In the genomic region with DNA sequence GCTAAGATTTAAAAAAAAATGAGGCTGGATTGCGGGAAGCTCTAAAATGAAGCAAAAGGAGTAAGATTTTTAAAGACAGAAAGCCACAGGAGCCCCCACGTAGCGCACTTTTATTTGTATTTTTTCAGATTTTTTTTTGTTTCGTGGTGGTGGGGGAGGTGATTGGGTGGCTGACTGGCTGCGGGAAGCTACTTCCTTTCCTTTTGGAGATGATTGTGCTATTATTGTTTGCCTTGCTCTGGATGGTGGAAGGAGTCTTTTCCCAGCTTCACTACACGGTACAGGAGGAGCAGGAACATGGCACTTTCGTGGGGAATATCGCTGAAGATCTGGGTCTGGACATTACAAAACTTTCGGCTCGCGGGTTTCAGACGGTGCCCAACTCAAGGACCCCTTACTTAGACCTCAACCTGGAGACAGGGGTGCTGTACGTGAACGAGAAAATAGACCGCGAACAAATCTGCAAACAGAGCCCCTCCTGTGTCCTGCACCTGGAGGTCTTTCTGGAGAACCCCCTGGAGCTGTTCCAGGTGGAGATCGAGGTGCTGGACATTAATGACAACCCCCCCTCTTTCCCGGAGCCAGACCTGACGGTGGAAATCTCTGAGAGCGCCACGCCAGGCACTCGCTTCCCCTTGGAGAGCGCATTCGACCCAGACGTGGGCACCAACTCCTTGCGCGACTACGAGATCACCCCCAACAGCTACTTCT, we compare ENCODE assay signal across 9 cellular contexts. TPM values are rescaled to one million over a fixed set of nuclear protein-coding genes. Genes with fewer than 3 reads are reported as not detected.
DNase-seq lines count a peak whose midpoint lies in the region; ATAC-seq and TF ChIP-seq lines count a peak whose summit lies in the region.
"Had no signal": no experiment of that assay in that cellular context is flagged by ENCODE, and none has a peak within 500 bp of the region (broad histone marks: within the 10 kb centered on the region; RNA-seq: fewer than 3 reads in every experiment).

No MANE protein-coding gene starts in this region.

- H3K27ac ChIP-seq in esophagus muscularis mucosa (replicated peaks in 1 of 4) (no peak overlapping the region), parathyroid adenoma (no peak overlapping the region)

- no peaks in the 10 kb centered on the region for H3K9me3 Mint-ChIP-seq in HFFc6

- no peak for ATAC-seq in GM19395 (IDR thresholded peaks at IDR 0.05; ENCODE audit: unreplicated experiment)

- H2AFZ ChIP-seq in parathyroid adenoma = no peak overlapping the region

- H3K4me3 Mint-ChIP-seq in HFFc6 = peak overlapping the region; percentile 95

- H3K4me2 ChIP-seq in parathyroid adenoma (ENCODE audit: low read length) = peak overlapping the region; percentile 69

- H3K36me3 Mint-ChIP-seq in HFFc6 (ENCODE audit: low read depth) = peaks cover 5% of the 10 kb centered on the region; the same call in 1 of the 2 replicates

- no peaks in the 10 kb centered on the region for H3K79me2 ChIP-seq in parathyroid adenoma

- intact Hi-C loops in esophagus muscularis mucosa (cut with DNase I) = no loop called here

- TF ChIP-seq CTCF in HFFc6 (IDR thresholded peaks at IDR 0.05) = no peak
- no peak for TF ChIP-seq CTCF in esophagus muscularis mucosa (IDR thresholded peaks at IDR 0.05)
- TF ChIP-seq CTCF in parathyroid adenoma (IDR thresholded peaks at IDR 0.05) = no peak

- H3K27me3 ChIP-seq in esophagus muscularis mucosa (peaks cover 6 to 61% (median 28%) of the 10 kb centered on the region in 4 donors), parathyroid adenoma (ENCODE audit: control insufficient read depth, insufficient read depth, low read length) (peaks cover 14% of the 10 kb centered on the region)

- 2% methylated on average over 15 of the region's 28 CpGs for WGBS in esophagus muscularis mucosa

- peaks cover 15% of the 10 kb centered on the region for H3K27me3 Mint-ChIP-seq in HFFc6 (ENCODE audit: insufficient read depth)

- H3K9me3 ChIP-seq in esophagus muscularis mucosa = no peaks in the 10 kb centered on the region
- H3K9me3 ChIP-seq in parathyroid adenoma (ENCODE audit: control insufficient read depth, low read length) = no peaks in the 10 kb centered on the region

- peak overlapping the region; percentile 51 to 62 (median 56) for H3K4me3 ChIP-seq in esophagus muscularis mucosa
- no peak overlapping the region for H3K4me3 ChIP-seq in parathyroid adenoma (ENCODE audit: low read depth, low read length)

- DNase-seq in AG20443 (ENCODE audit: low spot score) (peak; percentile 6), HFFc6 (peak; percentile 38), esophagus muscularis mucosa (ENCODE audit: extremely low spot score) (no peak), NCI-H1436 (lab: John Stamatoyannopoulos, UW) (no peak), cerebellum (ENCODE audit: low spot score) (no peak), mesenteric fat pad (ENCODE audit: low spot score) (no peak)
- DNase-seq: NCI-H146 had no signal

- H3K27ac Mint-ChIP-seq in HFFc6 = peak overlapping the region; percentile 73; the same call in 1 of the 2 replicates

- no peak for TF ChIP-seq POLR2A in esophagus muscularis mucosa (IDR thresholded peaks at IDR 0.05; ENCODE audit: low read depth)

- peaks cover 62 to 75% (median 73%) of the 10 kb centered on the region in 4 donors for H3K4me1 ChIP-seq in esophagus muscularis mucosa
- H3K4me1 ChIP-seq in parathyroid adenoma = no peaks in the 10 kb centered on the region

- no peak for TF ChIP-seq EP300 in esophagus muscularis mucosa (IDR thresholded peaks at IDR 0.05)

- H3K9ac ChIP-seq in parathyroid adenoma = no peak overlapping the region

- no peaks in the 10 kb centered on the region for H3K36me3 ChIP-seq in esophagus muscularis mucosa
- H3K36me3 ChIP-seq in parathyroid adenoma (ENCODE audit: control insufficient read depth, insufficient read depth, low read length) = no peaks in the 10 kb centered on the region

- H3K4me1 Mint-ChIP-seq in HFFc6 (ENCODE audit: low read depth) = peaks cover 50% of the 10 kb centered on the region

RNA-seq across cellular contexts. Expression of a gene that starts 1.0 kb away (rescaled TPM):
- total RNA-seq in HFFc6 (2021; fragmentation: NEBNext Ultra II Directional; extraction: Animal tissue kit (Norgen Biotek cat#: 25700)) = 100 to 1,000 TPM in 1 of 6 experiments, 10 to 100 TPM in 5; 25.2 to 151 (median 26.8) TPM
- under 1 TPM; 0.42 to 0.71 (median 0.62) TPM for total RNA-seq in esophagus muscularis mucosa
- 29.9 TPM for total RNA-seq in cerebellum
- total RNA-seq in mesenteric fat pad = 0.06 TPM

Comparison
In these comparisons a context has a peak if more than half of its experiments do, and no peak if none do; other contexts are left out.
1. DNase-seq: peak in AG20443 (single experiment) and HFFc6 (single experiment); none in esophagus muscularis mucosa (single experiment), NCI-H1436 (single experiment), cerebellum (single experiment) and mesenteric fat pad (single experiment).
2. RNA of a gene that starts 1.0 kb away (total RNA-seq): 29.9 TPM in cerebellum (single experiment) and 25.2 to 151 TPM in HFFc6; 0.42 to 0.71 TPM in esophagus muscularis mucosa and 0.06 TPM in mesenteric fat pad (single experiment); every median in the first group is over 10 times any median in the second.